ENCODE assay signal across 20 cellular contexts in the genomic region with DNA sequence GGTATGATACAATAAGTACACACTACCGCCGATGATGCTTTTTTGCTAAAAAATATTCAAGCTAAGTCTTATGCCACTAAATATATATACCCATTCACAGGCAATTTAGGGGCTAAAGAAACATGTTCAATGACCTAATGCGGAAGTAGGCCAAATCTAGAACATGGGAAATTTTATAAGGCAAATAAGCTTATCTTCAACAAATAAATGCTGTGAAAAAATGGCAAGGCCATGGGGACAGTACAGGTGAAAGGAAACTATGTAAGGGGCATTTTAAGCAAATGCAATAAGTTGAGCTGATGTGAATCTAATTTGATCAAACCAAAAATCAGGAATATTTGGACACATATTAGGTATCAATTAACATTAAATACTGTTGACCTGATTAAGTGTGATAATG.
A peak's percentile ranks its signal among the peaks of the same experiment; 100 is the strongest.
DNase-seq lines count a peak whose midpoint lies in the region; ATAC-seq and TF ChIP-seq lines count a peak whose summit lies in the region.
"Had no signal": no experiment of that assay in that cellular context is flagged by ENCODE, and none has a peak within 500 bp of the region (broad histone marks: within the 10 kb centered on the region; RNA-seq: fewer than 3 reads in every experiment).

No MANE protein-coding gene starts in this region.

- no peak for TF ChIP-seq POLR2A in breast epithelium (IDR thresholded peaks at IDR 0.05)
- no peak for TF ChIP-seq POLR2A in right lobe of liver (IDR thresholded peaks at IDR 0.05)

- dilution Hi-C loops in mammary epithelial cell (cut with HindIII; ENCODE audit: low sequenced_read_pairs) = no loop called here

- intact Hi-C loops in mammary epithelial cell (cut with micrococcal nuclease) = no loop called here
- intact Hi-C loops in breast epithelium (cut with DNase I; ENCODE audit: low total_unique reads) = no loop called here
- intact Hi-C loops in right lobe of liver (cut with DNase I) = no loop called here

- H3K27me3 ChIP-seq in mammary epithelial cell (ENCODE audit: insufficient read depth, low read length) (no peaks in the 10 kb centered on the region), breast epithelium (no peaks in the 10 kb centered on the region), SJSA1 (replicated peaks) (no peaks in the 10 kb centered on the region), osteoblast (ENCODE audit: insufficient read depth, low read length) (no peaks in the 10 kb centered on the region), right lobe of liver (no peaks in the 10 kb centered on the region)
- H3K27me3 ChIP-seq: BE2C; BLaER1 treated with 17β-estradiol and CSF1 and Interleukin-3, amounts not matched to agents 10 nM and 100 nM had no signal

- CTCF ChIA-PET in mammary epithelial cell (lab: Charles Lee; ENCODE audit: low non-redundant PET) = no interaction called here

- H3K27ac ChIP-seq in mammary epithelial cell (ENCODE audit: insufficient read depth, low read depth, low read length) = peak overlapping the region; percentile 63
- H3K27ac ChIP-seq in breast epithelium = no peak overlapping the region
- peak overlapping the region; percentile 26 for H3K27ac ChIP-seq in SJSA1
- H3K27ac ChIP-seq in osteoblast (ENCODE audit: low read depth, low read length) = peak overlapping the region; percentile 4
- no peak overlapping the region for H3K27ac ChIP-seq in right lobe of liver
- H3K27ac ChIP-seq: 22Rv1; BLaER1 treated with 17β-estradiol and CSF1 and Interleukin-3, amounts not matched to agents 10 nM and 100 nM had no signal

- DNase-seq in mammary epithelial cell = no peak
- DNase-seq in breast epithelium (ENCODE audit: low spot score in 2 of 2) = no peak
- no peak for DNase-seq in SJSA1 (ENCODE audit: low read depth in 1 of 2, low spot score in 2 of 2)
- no peak for DNase-seq in osteoblast (ENCODE audit: insufficient read length, low spot score, missing footprints)
- DNase-seq in activated T-cell treated with anti-CD3 and anti-CD28 coated beads, Interleukin-2, amount 50 U/mL, for 48 hours = no peak
- DNase-seq in right lobe of liver = no peak
- no peak for DNase-seq in SKM-1 (lab: John Stamatoyannopoulos, UW; ENCODE audit: unreplicated experiment)
- DNase-seq: AML-193; BE2C; CD4-positive, alpha-beta T cell; CD8-positive, alpha-beta memory T cell; DMS 273 treated with DMSO at 0.1 percent for 48 hours; DMS79; GDM1; GOT3 had no signal

- no peak overlapping the region for H3K9ac ChIP-seq in mammary epithelial cell (ENCODE audit: insufficient read depth, low read length)
- H3K9ac ChIP-seq: BLaER1 treated with 17β-estradiol and CSF1 and Interleukin-3, amounts not matched to agents 10 nM and 100 nM had no signal

- no peak for TF ChIP-seq CTCF in mammary epithelial cell (conservative IDR thresholded peaks at IDR 0.05 in 1 of 2, IDR thresholded peaks at IDR 0.05 in 1 of 2; ENCODE audit: extremely low read depth in 1 of 2, insufficient read depth in 1 of 2, low read depth in 1 of 2, low read length in 2 of 2)
- no peak for TF ChIP-seq CTCF in breast epithelium (IDR thresholded peaks at IDR 0.05)
- no peak for TF ChIP-seq CTCF in osteoblast (IDR thresholded peaks at IDR 0.05; ENCODE audit: extremely low read depth, low read depth, low read length)
- no peak for TF ChIP-seq CTCF in right lobe of liver (IDR thresholded peaks at IDR 0.05)

- H2AFZ ChIP-seq in mammary epithelial cell (ENCODE audit: low read depth, low read length) = no peak overlapping the region
- H2AFZ ChIP-seq in osteoblast (ENCODE audit: low read length) = no peak overlapping the region

- no peaks in the 10 kb centered on the region for H3K79me2 ChIP-seq in mammary epithelial cell (ENCODE audit: insufficient read depth, low read length)
- no peaks in the 10 kb centered on the region for H3K79me2 ChIP-seq in osteoblast (ENCODE audit: insufficient read depth, low read length)

- H3K4me1 ChIP-seq in mammary epithelial cell (ENCODE audit: insufficient read depth, low read length) = peaks cover 35% of the 10 kb centered on the region
- H3K4me1 ChIP-seq in breast epithelium = no peaks in the 10 kb centered on the region
- peaks cover 10% of the 10 kb centered on the region for H3K4me1 ChIP-seq in SJSA1 (replicated peaks)
- H3K4me1 ChIP-seq in osteoblast (ENCODE audit: insufficient read depth, low read length) = peaks cover 3% of the 10 kb centered on the region
- H3K4me1 ChIP-seq in right lobe of liver = no peaks in the 10 kb centered on the region
- H3K4me1 ChIP-seq: BE2C, HAP-1 had no signal

- WGBS in mammary epithelial cell (ENCODE audit: low coverage, missing lambda C conversion rate) = 100% methylated on average over 3 of the region's 3 CpGs
- 74% methylated on average over 3 of the region's 3 CpGs for WGBS in right lobe of liver (ENCODE audit: insufficient coverage, low coverage, low lambda C conversion rate, missing lambda C conversion rate)

- BruUV-seq in mammary epithelial cell (replicated peaks; lab: Mats Ljungman, UMichigan) = no TSS peak

- H3K4me3 ChIP-seq in mammary epithelial cell (replicated peaks in 1 of 3; ENCODE audit: insufficient read depth in 1 of 3, low read depth in 2 of 3, low read length in 3 of 3) (no peak overlapping the region), breast epithelium (no peak overlapping the region), SJSA1 (no peak overlapping the region), osteoblast (ENCODE audit: insufficient read depth, low read length) (no peak overlapping the region), right lobe of liver (no peak overlapping the region)
- H3K4me3 ChIP-seq: BLaER1 treated with 17β-estradiol and CSF1 and Interleukin-3, amounts not matched to agents 10 nM and 100 nM; GM12878; HAP-1 had no signal

- H3K4me2 ChIP-seq in mammary epithelial cell (ENCODE audit: insufficient read depth, low read depth, low read length) = peak overlapping the region; percentile 75
- H3K4me2 ChIP-seq in osteoblast (ENCODE audit: insufficient read depth, low read length) = no peak overlapping the region
- H3K4me2 ChIP-seq: BLaER1 treated with 17β-estradiol and CSF1 and Interleukin-3, amounts not matched to agents 10 nM and 100 nM had no signal

- no peaks in the 10 kb centered on the region for H3K36me3 ChIP-seq in mammary epithelial cell (ENCODE audit: insufficient read depth, low read length)
- H3K36me3 ChIP-seq in breast epithelium = no peaks in the 10 kb centered on the region
- H3K36me3 ChIP-seq in SJSA1 = no peaks in the 10 kb centered on the region
- no peaks in the 10 kb centered on the region for H3K36me3 ChIP-seq in osteoblast (ENCODE audit: insufficient read depth, low read length)
- H3K36me3 ChIP-seq in right lobe of liver = no peaks in the 10 kb centered on the region
- H3K36me3 ChIP-seq: BE2C; BLaER1 treated with 17β-estradiol and CSF1 and Interleukin-3, amounts not matched to agents 10 nM and 100 nM; HAP-1 had no signal

- H4K20me1 ChIP-seq in mammary epithelial cell (ENCODE audit: insufficient read depth, low read length) = no peaks in the 10 kb centered on the region
- H4K20me1 ChIP-seq in osteoblast (ENCODE audit: insufficient read depth, low read length) = no peaks in the 10 kb centered on the region
- H4K20me1 ChIP-seq: BLaER1 treated with 17β-estradiol and CSF1 and Interleukin-3, amounts not matched to agents 10 nM and 100 nM had no signal

- ATAC-seq in GM21447 (IDR thresholded peaks at IDR 0.05; ENCODE audit: unreplicated experiment) (no peak), right lobe of liver (no peak)

- H3K9me3 ChIP-seq in mammary epithelial cell (replicated peaks; ENCODE audit: insufficient read depth, low read length) (peaks cover 2% of the 10 kb centered on the region), breast epithelium (no peaks in the 10 kb centered on the region), SJSA1 (replicated peaks) (0 out of 2 replicates have a peak, but pooled peaks cover 4% of the 10 kb centered on the region), osteoblast (ENCODE audit: low read depth, low read length) (peaks cover 2% of the 10 kb centered on the region), right lobe of liver (no peaks in the 10 kb centered on the region)
- H3K9me3 ChIP-seq: BE2C, HAP-1 had no signal

- in situ Hi-C loops in mammary epithelial cell (cut with MboI; ENCODE audit: low sequenced_read_pairs in 2 of 2) = no loop called here

Comparison
In these comparisons a context has a peak if more than half of its experiments do, and no peak if none do; other contexts are left out.
1. H3K27ac ChIP-seq: peak in mammary epithelial cell (single experiment), SJSA1 (single experiment) and osteoblast (single experiment); none in breast epithelium (0 of 2) and right lobe of liver (0 of 3).